Comparison of ENCODE assay signal across 8 cellular contexts in genomic region chr18:35581555-35582309, GRCh38. TPM values are rescaled to one million over a fixed set of nuclear protein-coding genes. Genes with fewer than 3 reads are reported as not detected.
DNase-seq lines count a peak whose midpoint lies in the region; ATAC-seq, FAIRE-seq and TF ChIP-seq lines count a peak whose summit lies in the region.

Gene GALNT1 (plus strand): TSS chr18:35581740. CDS start chr18:35654663, 72,923 bp downstream.

- H3K27me3 Mint-ChIP-seq in T-helper 2 cell treated with Interferon-gamma antibody and Interleukin-4, amounts not matched to agents 5 μg/mL and 100 μg/mL, for 36 hours (ENCODE audit: low read depth): peaks cover 28% of the 10 kb centered on the region
- H3K27me3 Mint-ChIP-seq in stimulated activated naive B cell treated with anti-CD40 and anti-IgM and Interleukin-4, amounts not matched to agents 10 μg/mL and 1 μg/mL and 100 μg/mL, for 72 hours: peaks cover 0 to 4% of the 10 kb centered on the region in 2 donors

- no peaks in the 10 kb centered on the region for H3K9me3 ChIP-seq in colonic mucosa
- no peaks in the 10 kb centered on the region for H3K9me3 ChIP-seq in HepG2 (ENCODE audit: low read length)

- intact Hi-C loops in colonic mucosa (cut with DNase I) (no loop called here), HepG2 (cut with micrococcal nuclease; ENCODE audit: unreplicated experiment) (loop anchor here (1.0 to 5.0 kb wide), 4 partner anchors 85 to 391 kb away; partner anchors contain the start of genes INO80C and RMP24)

- TF ChIP-seq EP300 in HepG2 (IDR thresholded peaks at IDR 0.05; ENCODE audit: low read depth in 2 of 2, low read length in 2 of 2): no peak
- TF ChIP-seq EP300 in HepG2 (CRISPR knock-in tag; IDR thresholded peaks at IDR 0.05; ENCODE audit: borderline replicate concordance): no peak

- H3K4me1 ChIP-seq in colonic mucosa (peaks cover 7% of the 10 kb centered on the region), HepG2 (ENCODE audit: insufficient read depth, low read length) (peaks cover 16% of the 10 kb centered on the region)

- ATAC-seq in HepG2: peak; percentile 28
- ATAC-seq in stimulated activated naive B cell treated with anti-CD40 and anti-IgM and Interleukin-4, amounts not matched to agents 10 μg/mL and 1 μg/mL and 100 μg/mL, for 72 hours (replicated peaks): peak; percentile 19 to 33

- H3K36me3 ChIP-seq in colonic mucosa (no peaks in the 10 kb centered on the region), HepG2 (replicated peaks in 1 of 2; ENCODE audit: control insufficient read depth in 1 of 2, insufficient read depth in 2 of 2, low read length in 2 of 2) (no peaks in the 10 kb centered on the region)

- no TSS peak for BruUV-seq in HepG2 (replicated peaks; lab: Mats Ljungman, UMichigan)

- in situ Hi-C loops in HepG2 (cut with HindIII; ENCODE audit: extremely low pct_ligation_motif_present, low pct_unique_long_range_greater_than_20kb): no loop called here

- POLR2A ChIA-PET in HepG2 (lab: Yijun Ruan, JAX): interaction anchor here (1.0 to 1.4 kb wide), 6 partner anchors 10 to 103 kb away, joined by 3 to 5 read pairs (median 3); partner anchors contain the start of gene INO80C

- H3K27ac ChIP-seq in colonic mucosa (peak within 1 kb of the TSS; percentile 82), HepG2 (ENCODE audit: extremely low read length, insufficient read depth, low read length) (peak within 1 kb of the TSS; percentile 62)

- WGBS in HepG2 (ENCODE audit: low lambda C conversion rate): under 1% methylated on average over 21 of the region's 119 CpGs

- TF ChIP-seq CTCF in colonic mucosa (IDR thresholded peaks at IDR 0.05) (no peak), HepG2 (CRISPR knock-in tag; IDR thresholded peaks at IDR 0.05) (no peak)

- peak within 1 kb of the TSS; percentile 66 to 85 for H3K9ac ChIP-seq in colonic mucosa (ENCODE audit: low read depth in 2 of 2, low read length in 2 of 2)
- peak within 1 kb of the TSS; percentile 77 for H3K9ac ChIP-seq in HepG2 (ENCODE audit: insufficient read depth, low read depth, low read length)

- CTCF ChIA-PET in HepG2 (lab: Yijun Ruan, JAX; ENCODE audit: low intra/inter-chr PET ratio, low total read pairs): no interaction called here

- peaks cover 25% of the 10 kb centered on the region for H3K4me1 Mint-ChIP-seq in T-helper 2 cell treated with Interferon-gamma antibody and Interleukin-4, amounts not matched to agents 5 μg/mL and 100 μg/mL, for 36 hours (ENCODE audit: low read depth)
- H3K4me1 Mint-ChIP-seq in stimulated activated naive B cell treated with anti-CD40 and anti-IgM and Interleukin-4, amounts not matched to agents 10 μg/mL and 1 μg/mL and 100 μg/mL, for 72 hours: peaks cover 33 to 53% of the 10 kb centered on the region in 2 donors

- peak within 1 kb of the TSS; percentile 77 for H3K27ac Mint-ChIP-seq in T-helper 2 cell treated with Interferon-gamma antibody and Interleukin-4, amounts not matched to agents 5 μg/mL and 100 μg/mL, for 36 hours
- H3K27ac Mint-ChIP-seq in stimulated activated naive B cell treated with anti-CD40 and anti-IgM and Interleukin-4, amounts not matched to agents 10 μg/mL and 1 μg/mL and 100 μg/mL, for 72 hours: peak within 1 kb of the TSS; percentile 91

- H2AFZ ChIP-seq in HepG2 (ENCODE audit: low read length): no peak within 1 kb of the TSS

- H3K27me3 ChIP-seq in colonic mucosa: no peaks in the 10 kb centered on the region
- 0 out of 5 replicates have a peak, but pooled peaks cover 0 to 3% of the 10 kb centered on the region in 2 experiments for H3K27me3 ChIP-seq in HepG2 (ENCODE audit: control insufficient read depth in 1 of 2, insufficient read depth in 2 of 2, low read length in 2 of 2)

- no peak for TF ChIP-seq RAD21 in HepG2 (CRISPR knock-in tag; IDR thresholded peaks at IDR 0.05)

- TF ChIP-seq POLR2A in HepG2 (IDR thresholded peaks at IDR 0.05; ENCODE audit: insufficient read depth in 1 of 2, low read depth in 2 of 2, low read length in 2 of 2): no peak

- H3K9me3 Mint-ChIP-seq in T-helper 2 cell treated with Interferon-gamma antibody and Interleukin-4, amounts not matched to agents 5 μg/mL and 100 μg/mL, for 36 hours: peaks cover 6% of the 10 kb centered on the region
- H3K9me3 Mint-ChIP-seq in stimulated activated naive B cell treated with anti-CD40 and anti-IgM and Interleukin-4, amounts not matched to agents 10 μg/mL and 1 μg/mL and 100 μg/mL, for 72 hours: peaks cover 4 to 8% of the 10 kb centered on the region in 2 donors

- peaks cover 12% of the 10 kb centered on the region for H3K36me3 Mint-ChIP-seq in T-helper 2 cell treated with Interferon-gamma antibody and Interleukin-4, amounts not matched to agents 5 μg/mL and 100 μg/mL, for 36 hours (ENCODE audit: low read depth)
- peaks cover 17 to 25% of the 10 kb centered on the region in 2 donors for H3K36me3 Mint-ChIP-seq in stimulated activated naive B cell treated with anti-CD40 and anti-IgM and Interleukin-4, amounts not matched to agents 10 μg/mL and 1 μg/mL and 100 μg/mL, for 72 hours

- H3K4me3 Mint-ChIP-seq in T-helper 2 cell treated with Interferon-gamma antibody and Interleukin-4, amounts not matched to agents 5 μg/mL and 100 μg/mL, for 36 hours: peak within 1 kb of the TSS; percentile 87
- peak within 1 kb of the TSS; percentile 83 to 84 for H3K4me3 Mint-ChIP-seq in stimulated activated naive B cell treated with anti-CD40 and anti-IgM and Interleukin-4, amounts not matched to agents 10 μg/mL and 1 μg/mL and 100 μg/mL, for 72 hours

- H4K20me1 ChIP-seq in HepG2 (ENCODE audit: insufficient read depth, low read length): peaks cover 3% of the 10 kb centered on the region

- peaks cover 45% of the 10 kb centered on the region for H3K79me2 ChIP-seq in HepG2 (ENCODE audit: insufficient read depth, low read length)

- H3K4me2 ChIP-seq in HepG2 (ENCODE audit: low read depth, low read length): peak within 1 kb of the TSS; percentile 85

- DNase-seq in CD1c-positive myeloid dendritic cell (ENCODE audit: extremely low spot score) (peak; percentile 57), HCEC 1CT (peak; percentile 10), colonic mucosa (peak; percentile 37), HepG2 (ENCODE audit: low spot score) (no peak), GOT3 (lab: John Stamatoyannopoulos, UW) (no peak), DMS153 treated with DMSO at 0.1 percent for 48 hours (lab: John Stamatoyannopoulos, UW; ENCODE audit: unreplicated experiment) (no peak)
- no peak for DNase-seq in T-helper 2 cell treated with Interferon-gamma antibody and Interleukin-4, amounts not matched to agents 5 μg/mL and 100 μg/mL, for 36 hours (ENCODE audit: low spot score)
- DNase-seq in stimulated activated naive B cell treated with anti-CD40 and anti-IgM and Interleukin-4, amounts not matched to agents 10 μg/mL and 1 μg/mL and 100 μg/mL, for 72 hours: peak; percentile 17

- FAIRE-seq in HepG2 (lab: Jason Lieb, UNC): no peak

- H3K4me3 ChIP-seq in colonic mucosa: peak within 1 kb of the TSS; percentile 71
- peak within 1 kb of the TSS; percentile 80 to 90 (median 85) for H3K4me3 ChIP-seq in HepG2 (replicated peaks in 1 of 3; ENCODE audit: insufficient read depth in 1 of 3, low read depth in 2 of 3, low read length in 3 of 3)

TF ChIP-seq in HepG2, 621 proteins besides CTCF, POLR2A, EP300 and RAD21 (continues in another document):
- TF ChIP-seq ZNF468 (CRISPR knock-in tag; IDR thresholded peaks at IDR 0.05): no peak
- TF ChIP-seq NR2C2 (CRISPR knock-in tag; IDR thresholded peaks at IDR 0.05; ENCODE audit: borderline replicate concordance): no peak

RNA-seq across cellular contexts. Expression of gene GALNT1, which starts in this region (rescaled TPM):
- total RNA-seq in colonic mucosa (100 to 1,000 TPM; 108 to 140 TPM), HepG2 (2016; rRNA removed; fragmentation: Illumina TruSeq; extraction: Trizol) (100 and 101 TPM in 2 replicates)
- 24.4 and 25.0 TPM in 2 replicates for total RNA-seq in HepG2 (2016; cell fraction: cytosol; rRNA removed; fragmentation: Illumina TruSeq; extraction: Trizol; ENCODE audit: low read depth)
- total RNA-seq in HepG2 (2016; cell fraction: insoluble cytoplasmic fraction; rRNA removed; fragmentation: Illumina TruSeq; extraction: Trizol): 97.8 and 106 TPM in 2 replicates
- total RNA-seq in HepG2 (2016; cell fraction: membrane; rRNA removed; fragmentation: Illumina TruSeq; extraction: Trizol): 103 and 117 TPM in 2 replicates
- total RNA-seq in HepG2 (2016; cell fraction: nucleus; rRNA removed; fragmentation: Illumina TruSeq; extraction: Trizol): 57.3 and 63.3 TPM in 2 replicates
- polyA plus RNA-seq in HepG2 (2011; rRNA removed): 29.5 and 41.1 TPM in 2 replicates
- polyA plus RNA-seq in HepG2 (2011; cell fraction: cytosol; rRNA removed): 16.2 and 27.6 TPM in 2 replicates
- polyA plus RNA-seq in HepG2 (2011; cell fraction: nucleus; rRNA removed): 5.3 and 6.6 TPM in 2 replicates
- polyA plus RNA-seq in HepG2 (2012): 30.9 and 42.2 TPM in 2 replicates
- 23.9 and 26.1 TPM in 2 replicates for polyA plus RNA-seq in HepG2 (2016; cell fraction: cytosol; fragmentation: Illumina TruSeq; extraction: Trizol; ENCODE audit: low read depth)
- polyA plus RNA-seq in HepG2 (2016; cell fraction: insoluble cytoplasmic fraction; fragmentation: Illumina TruSeq; extraction: Trizol; ENCODE audit: low read depth): 75.7 and 83.7 TPM in 2 replicates
- polyA plus RNA-seq in HepG2 (2016; cell fraction: membrane; fragmentation: Illumina TruSeq; extraction: Trizol; ENCODE audit: low read depth): 57.2 and 64.0 TPM in 2 replicates
- polyA plus RNA-seq in HepG2 (2016; cell fraction: nucleus; fragmentation: Illumina TruSeq; extraction: Trizol; ENCODE audit: insufficient read depth, low read depth): 52.0 and 52.9 TPM in 2 replicates
- polyA minus RNA-seq in HepG2 (2011; rRNA and poly(A)+ RNA removed; ENCODE audit: low replicate concordance): 26.4 and 26.8 TPM in 2 replicates
- 38.5 and 40.9 TPM in 2 replicates for polyA minus RNA-seq in HepG2 (2011; cell fraction: cytosol; rRNA and poly(A)+ RNA removed)
- 29.9 and 36.9 TPM in 2 replicates for polyA minus RNA-seq in HepG2 (2011; cell fraction: nucleus; rRNA and poly(A)+ RNA removed)

Comparison
In these comparisons a context has a peak if more than half of its experiments do, and no peak if none do; other contexts are left out.
1. DNase-seq: peak in CD1c-positive myeloid dendritic cell (single experiment), HCEC 1CT (single experiment), colonic mucosa (single experiment) and stimulated activated naive B cell treated with anti-CD40 and anti-IgM and Interleukin-4, amounts not matched to agents 10 μg/mL and 1 μg/mL and 100 μg/mL, for 72 hours (single experiment); none in T-helper 2 cell treated with Interferon-gamma antibody and Interleukin-4, amounts not matched to agents 5 μg/mL and 100 μg/mL, for 36 hours (single experiment), HepG2 (single experiment), GOT3 (single experiment) and DMS153 treated with DMSO at 0.1 percent for 48 hours (single experiment).